In the genomic region with DNA sequence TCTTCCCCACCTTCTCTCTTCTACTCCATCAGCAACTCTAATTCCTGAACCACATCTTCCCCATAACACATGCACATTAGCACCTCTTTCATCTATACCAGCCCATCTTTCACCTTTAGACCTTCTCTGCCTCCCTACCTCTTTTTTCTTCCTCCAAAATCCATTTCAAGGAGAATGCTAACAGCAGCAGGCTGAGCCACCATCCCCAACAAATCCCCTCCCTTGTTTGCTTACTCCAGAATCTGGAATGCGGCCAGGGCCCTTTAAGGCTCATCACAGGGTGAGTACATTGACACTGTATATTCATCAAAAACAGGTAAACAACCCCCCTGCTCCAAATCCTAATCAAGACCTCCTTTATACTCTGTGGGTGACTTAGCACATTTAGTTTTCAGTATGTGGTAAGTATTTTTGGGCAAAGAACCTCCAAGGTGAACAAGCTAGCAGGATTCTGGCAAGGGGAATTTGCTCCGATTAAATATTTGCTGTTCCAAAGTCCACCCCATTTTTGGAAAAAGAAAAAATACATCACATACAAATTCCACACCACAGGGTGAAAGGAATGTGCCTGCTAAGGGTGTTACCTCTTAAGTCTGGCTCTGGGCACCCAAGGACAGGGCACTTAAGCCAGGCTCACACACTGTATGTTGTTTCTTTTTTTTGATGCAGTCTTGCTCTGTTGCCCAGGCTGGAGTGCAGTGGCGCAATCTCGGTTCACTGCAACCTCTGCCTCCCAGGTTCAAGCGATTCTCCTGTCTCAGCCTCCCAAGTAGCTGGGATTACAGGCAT, we compare ENCODE assay signal across 1 cellular context.
TF ChIP-seq lines count a peak whose summit lies in the region.

No MANE protein-coding gene starts in this region.

TF ChIP-seq in H1, 55 proteins besides CTCF, POLR2A, EP300 and RAD21:
- TF ChIP-seq NANOG (IDR thresholded peaks at IDR 0.05; ENCODE audit: insufficient read depth, low read depth, low read length, poor library complexity, severe bottlenecking) (no peak), CTBP2 (IDR thresholded peaks at IDR 0.05; ENCODE audit: borderline replicate concordance, insufficient read depth, insufficient read length, low read length) (no peak), GTF2F1 (IDR thresholded peaks at IDR 0.05; ENCODE audit: borderline replicate concordance, low read depth, low read length) (no peak), FOSL1 (IDR thresholded peaks at IDR 0.05; ENCODE audit: insufficient read depth, low read depth, low read length) (no peak), RBBP5 (IDR thresholded peaks at IDR 0.05; ENCODE audit: borderline replicate concordance, low read depth, low read length) (no peak), ASH2L (IDR thresholded peaks at IDR 0.05; ENCODE audit: low read length) (no peak), BRCA1 (IDR thresholded peaks at IDR 0.05; ENCODE audit: low read depth, low read length) (no peak; the same call in 1 of the 2 replicates), RXRA (IDR thresholded peaks at IDR 0.05; ENCODE audit: insufficient read depth, low read depth, low read length) (no peak), SP4 (IDR thresholded peaks at IDR 0.05; ENCODE audit: low read length) (no peak), CHD1 (IDR thresholded peaks at IDR 0.05; ENCODE audit: low read depth, low read length) (0 out of 2 replicates have a peak, but pooled peaks have one; percentile 52), JUND (IDR thresholded peaks at IDR 0.05; ENCODE audit: low read length) (no peak; the same call in 1 of the 2 replicates), CREB1 (IDR thresholded peaks at IDR 0.05) (no peak), CHD2 (IDR thresholded peaks at IDR 0.05; ENCODE audit: low read length) (0 out of 2 replicates have a peak, but pooled peaks have one; percentile 5), SP2 (IDR thresholded peaks at IDR 0.05; ENCODE audit: low read length) (no peak), YY1 (IDR thresholded peaks at IDR 0.05; ENCODE audit: low read depth, low read length) (peak; percentile 67; the same call in 1 of the 2 replicates), NRF1 (IDR thresholded peaks at IDR 0.05; ENCODE audit: low read depth, low read length) (no peak), TEAD4 (IDR thresholded peaks at IDR 0.05; ENCODE audit: low read depth, low read length) (peak; percentile 84), EGR1 (IDR thresholded peaks at IDR 0.05; ENCODE audit: borderline replicate concordance, low read depth, low read length) (no peak), BCL11A (IDR thresholded peaks at IDR 0.05; ENCODE audit: low read depth in 2 of 2, low read length in 2 of 2) (no peak), HDAC2 (IDR thresholded peaks at IDR 0.05; ENCODE audit: borderline replicate concordance in 1 of 2, low read depth in 2 of 2, low read length in 2 of 2) (peak in 1 of 2 experiments; percentile 40; a peak in 1 of 4 replicates), TAF7 (optimal IDR thresholded peaks at IDR 0.05; ENCODE audit: borderline replicate concordance, low read depth, low read length) (peak; percentile 32), PHF8 (conservative IDR thresholded peaks at IDR 0.05; ENCODE audit: low read depth, low read length) (no peak), POU5F1 (IDR thresholded peaks at IDR 0.05; ENCODE audit: low read depth, low read length) (no peak), KDM1A (IDR thresholded peaks at IDR 0.05; ENCODE audit: borderline replicate concordance, low read length) (no peak), TCF12 (IDR thresholded peaks at IDR 0.05; ENCODE audit: low read depth, low read length) (0 out of 2 replicates have a peak, but pooled peaks have one; percentile 58), ZNF274 (IDR thresholded peaks at IDR 0.05; ENCODE audit: borderline replicate concordance, extremely low read depth, low read length) (no peak), BACH1 (IDR thresholded peaks at IDR 0.05; ENCODE audit: low read length) (peak; percentile 67; the same call in 1 of the 2 replicates), SIN3A (conservative IDR thresholded peaks at IDR 0.05 in 1 of 2, IDR thresholded peaks at IDR 0.05 in 1 of 2; ENCODE audit: low read depth in 1 of 2, low read length in 2 of 2) (no peak), TBP (IDR thresholded peaks at IDR 0.05; ENCODE audit: low read depth, low read length) (0 out of 2 replicates have a peak, but pooled peaks have one; percentile 41), SRF (IDR thresholded peaks at IDR 0.05; ENCODE audit: low read depth, low read length) (no peak), SIRT6 (IDR thresholded peaks at IDR 0.05; ENCODE audit: low read length) (no peak), GABPA (IDR thresholded peaks at IDR 0.05; ENCODE audit: borderline replicate concordance, insufficient read depth, low read length) (no peak), RFX5 (IDR thresholded peaks at IDR 0.05; ENCODE audit: borderline replicate concordance, low read depth, low read length) (no peak), KDM5A (IDR thresholded peaks at IDR 0.05; ENCODE audit: low read length) (no peak), TAF1 (IDR thresholded peaks at IDR 0.05; ENCODE audit: low read depth, low read length) (no peak), CEBPB (IDR thresholded peaks at IDR 0.05; ENCODE audit: low read depth, low read length) (0 out of 2 replicates have a peak, but pooled peaks have one; percentile 9), JUN (IDR thresholded peaks at IDR 0.05; ENCODE audit: low read depth, low read length) (no peak), MAFK (IDR thresholded peaks at IDR 0.05; ENCODE audit: low read depth, low read length) (peak; percentile 56), EZH2 (IDR thresholded peaks at IDR 0.05; ENCODE audit: low read depth, low read length, severe bottlenecking) (no peak), HDAC6 (IDR thresholded peaks at IDR 0.05; ENCODE audit: low read depth, low read length) (no peak), POLR2AphosphoS5 (IDR thresholded peaks at IDR 0.05; ENCODE audit: low read depth, low read length) (peak; percentile 40; the same call in 1 of the 2 replicates), SIX5 (IDR thresholded peaks at IDR 0.05; ENCODE audit: low read depth, low read length) (no peak), CBX5 (IDR thresholded peaks at IDR 0.05; ENCODE audit: low read depth, low read length) (no peak), KDM4A (IDR thresholded peaks at IDR 0.05; ENCODE audit: low read depth, low read length, severe bottlenecking) (no peak), SUZ12 (IDR thresholded peaks at IDR 0.05; ENCODE audit: low read length) (no peak), SAP30 (IDR thresholded peaks at IDR 0.05; ENCODE audit: insufficient read depth, insufficient replicate concordance, low read length) (no peak), CBX8 (IDR thresholded peaks at IDR 0.05; ENCODE audit: borderline replicate concordance, low read depth, low read length) (no peak), RNF2 (IDR thresholded peaks at IDR 0.05; ENCODE audit: borderline replicate concordance, low read depth, low read length, missing control alignments, poor library complexity, severe bottlenecking) (no peak), SP1 (IDR thresholded peaks at IDR 0.05; ENCODE audit: low read depth, low read length) (0 out of 2 replicates have a peak, but pooled peaks have one; percentile 15)
- TF ChIP-seq, protein P1, sequence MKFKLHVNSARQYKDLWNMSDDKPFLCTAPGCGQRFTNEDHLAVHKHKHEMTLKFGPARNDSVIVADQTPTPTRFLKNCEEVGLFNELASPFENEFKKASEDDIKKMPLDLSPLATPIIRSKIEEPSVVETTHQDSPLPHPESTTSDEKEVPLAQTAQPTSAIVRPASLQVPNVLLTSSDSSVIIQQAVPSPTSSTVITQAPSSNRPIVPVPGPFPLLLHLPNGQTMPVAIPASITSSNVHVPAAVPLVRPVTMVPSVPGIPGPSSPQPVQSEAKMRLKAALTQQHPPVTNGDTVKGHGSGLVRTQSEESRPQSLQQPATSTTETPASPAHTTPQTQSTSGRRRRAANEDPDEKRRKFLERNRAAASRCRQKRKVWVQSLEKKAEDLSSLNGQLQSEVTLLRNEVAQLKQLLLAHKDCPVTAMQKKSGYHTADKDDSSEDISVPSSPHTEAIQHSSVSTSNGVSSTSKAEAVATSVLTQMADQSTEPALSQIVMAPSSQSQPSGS (IDR thresholded peaks at IDR 0.05; ENCODE audit: low read length) = no peak
- TF ChIP-seq, protein P2, sequence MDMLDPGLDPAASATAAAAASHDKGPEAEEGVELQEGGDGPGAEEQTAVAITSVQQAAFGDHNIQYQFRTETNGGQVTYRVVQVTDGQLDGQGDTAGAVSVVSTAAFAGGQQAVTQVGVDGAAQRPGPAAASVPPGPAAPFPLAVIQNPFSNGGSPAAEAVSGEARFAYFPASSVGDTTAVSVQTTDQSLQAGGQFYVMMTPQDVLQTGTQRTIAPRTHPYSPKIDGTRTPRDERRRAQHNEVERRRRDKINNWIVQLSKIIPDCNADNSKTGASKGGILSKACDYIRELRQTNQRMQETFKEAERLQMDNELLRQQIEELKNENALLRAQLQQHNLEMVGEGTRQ (IDR thresholded peaks at IDR 0.05; ENCODE audit: low read length) = no peak
- TF ChIP-seq, protein P3, sequence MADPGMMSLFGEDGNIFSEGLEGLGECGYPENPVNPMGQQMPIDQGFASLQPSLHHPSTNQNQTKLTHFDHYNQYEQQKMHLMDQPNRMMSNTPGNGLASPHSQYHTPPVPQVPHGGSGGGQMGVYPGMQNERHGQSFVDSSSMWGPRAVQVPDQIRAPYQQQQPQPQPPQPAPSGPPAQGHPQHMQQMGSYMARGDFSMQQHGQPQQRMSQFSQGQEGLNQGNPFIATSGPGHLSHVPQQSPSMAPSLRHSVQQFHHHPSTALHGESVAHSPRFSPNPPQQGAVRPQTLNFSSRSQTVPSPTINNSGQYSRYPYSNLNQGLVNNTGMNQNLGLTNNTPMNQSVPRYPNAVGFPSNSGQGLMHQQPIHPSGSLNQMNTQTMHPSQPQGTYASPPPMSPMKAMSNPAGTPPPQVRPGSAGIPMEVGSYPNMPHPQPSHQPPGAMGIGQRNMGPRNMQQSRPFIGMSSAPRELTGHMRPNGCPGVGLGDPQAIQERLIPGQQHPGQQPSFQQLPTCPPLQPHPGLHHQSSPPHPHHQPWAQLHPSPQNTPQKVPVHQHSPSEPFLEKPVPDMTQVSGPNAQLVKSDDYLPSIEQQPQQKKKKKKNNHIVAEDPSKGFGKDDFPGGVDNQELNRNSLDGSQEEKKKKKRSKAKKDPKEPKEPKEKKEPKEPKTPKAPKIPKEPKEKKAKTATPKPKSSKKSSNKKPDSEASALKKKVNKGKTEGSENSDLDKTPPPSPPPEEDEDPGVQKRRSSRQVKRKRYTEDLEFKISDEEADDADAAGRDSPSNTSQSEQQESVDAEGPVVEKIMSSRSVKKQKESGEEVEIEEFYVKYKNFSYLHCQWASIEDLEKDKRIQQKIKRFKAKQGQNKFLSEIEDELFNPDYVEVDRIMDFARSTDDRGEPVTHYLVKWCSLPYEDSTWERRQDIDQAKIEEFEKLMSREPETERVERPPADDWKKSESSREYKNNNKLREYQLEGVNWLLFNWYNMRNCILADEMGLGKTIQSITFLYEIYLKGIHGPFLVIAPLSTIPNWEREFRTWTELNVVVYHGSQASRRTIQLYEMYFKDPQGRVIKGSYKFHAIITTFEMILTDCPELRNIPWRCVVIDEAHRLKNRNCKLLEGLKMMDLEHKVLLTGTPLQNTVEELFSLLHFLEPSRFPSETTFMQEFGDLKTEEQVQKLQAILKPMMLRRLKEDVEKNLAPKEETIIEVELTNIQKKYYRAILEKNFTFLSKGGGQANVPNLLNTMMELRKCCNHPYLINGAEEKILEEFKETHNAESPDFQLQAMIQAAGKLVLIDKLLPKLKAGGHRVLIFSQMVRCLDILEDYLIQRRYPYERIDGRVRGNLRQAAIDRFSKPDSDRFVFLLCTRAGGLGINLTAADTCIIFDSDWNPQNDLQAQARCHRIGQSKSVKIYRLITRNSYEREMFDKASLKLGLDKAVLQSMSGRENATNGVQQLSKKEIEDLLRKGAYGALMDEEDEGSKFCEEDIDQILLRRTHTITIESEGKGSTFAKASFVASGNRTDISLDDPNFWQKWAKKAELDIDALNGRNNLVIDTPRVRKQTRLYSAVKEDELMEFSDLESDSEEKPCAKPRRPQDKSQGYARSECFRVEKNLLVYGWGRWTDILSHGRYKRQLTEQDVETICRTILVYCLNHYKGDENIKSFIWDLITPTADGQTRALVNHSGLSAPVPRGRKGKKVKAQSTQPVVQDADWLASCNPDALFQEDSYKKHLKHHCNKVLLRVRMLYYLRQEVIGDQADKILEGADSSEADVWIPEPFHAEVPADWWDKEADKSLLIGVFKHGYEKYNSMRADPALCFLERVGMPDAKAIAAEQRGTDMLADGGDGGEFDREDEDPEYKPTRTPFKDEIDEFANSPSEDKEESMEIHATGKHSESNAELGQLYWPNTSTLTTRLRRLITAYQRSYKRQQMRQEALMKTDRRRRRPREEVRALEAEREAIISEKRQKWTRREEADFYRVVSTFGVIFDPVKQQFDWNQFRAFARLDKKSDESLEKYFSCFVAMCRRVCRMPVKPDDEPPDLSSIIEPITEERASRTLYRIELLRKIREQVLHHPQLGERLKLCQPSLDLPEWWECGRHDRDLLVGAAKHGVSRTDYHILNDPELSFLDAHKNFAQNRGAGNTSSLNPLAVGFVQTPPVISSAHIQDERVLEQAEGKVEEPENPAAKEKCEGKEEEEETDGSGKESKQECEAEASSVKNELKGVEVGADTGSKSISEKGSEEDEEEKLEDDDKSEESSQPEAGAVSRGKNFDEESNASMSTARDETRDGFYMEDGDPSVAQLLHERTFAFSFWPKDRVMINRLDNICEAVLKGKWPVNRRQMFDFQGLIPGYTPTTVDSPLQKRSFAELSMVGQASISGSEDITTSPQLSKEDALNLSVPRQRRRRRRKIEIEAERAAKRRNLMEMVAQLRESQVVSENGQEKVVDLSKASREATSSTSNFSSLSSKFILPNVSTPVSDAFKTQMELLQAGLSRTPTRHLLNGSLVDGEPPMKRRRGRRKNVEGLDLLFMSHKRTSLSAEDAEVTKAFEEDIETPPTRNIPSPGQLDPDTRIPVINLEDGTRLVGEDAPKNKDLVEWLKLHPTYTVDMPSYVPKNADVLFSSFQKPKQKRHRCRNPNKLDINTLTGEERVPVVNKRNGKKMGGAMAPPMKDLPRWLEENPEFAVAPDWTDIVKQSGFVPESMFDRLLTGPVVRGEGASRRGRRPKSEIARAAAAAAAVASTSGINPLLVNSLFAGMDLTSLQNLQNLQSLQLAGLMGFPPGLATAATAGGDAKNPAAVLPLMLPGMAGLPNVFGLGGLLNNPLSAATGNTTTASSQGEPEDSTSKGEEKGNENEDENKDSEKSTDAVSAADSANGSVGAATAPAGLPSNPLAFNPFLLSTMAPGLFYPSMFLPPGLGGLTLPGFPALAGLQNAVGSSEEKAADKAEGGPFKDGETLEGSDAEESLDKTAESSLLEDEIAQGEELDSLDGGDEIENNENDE (IDR thresholded peaks at IDR 0.05; ENCODE audit: insufficient replicate concordance, low read length) = no peak
- TF ChIP-seq, protein P4, sequence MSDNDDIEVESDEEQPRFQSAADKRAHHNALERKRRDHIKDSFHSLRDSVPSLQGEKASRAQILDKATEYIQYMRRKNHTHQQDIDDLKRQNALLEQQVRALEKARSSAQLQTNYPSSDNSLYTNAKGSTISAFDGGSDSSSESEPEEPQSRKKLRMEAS (IDR thresholded peaks at IDR 0.05) = no peak
- TF ChIP-seq, protein P5, sequence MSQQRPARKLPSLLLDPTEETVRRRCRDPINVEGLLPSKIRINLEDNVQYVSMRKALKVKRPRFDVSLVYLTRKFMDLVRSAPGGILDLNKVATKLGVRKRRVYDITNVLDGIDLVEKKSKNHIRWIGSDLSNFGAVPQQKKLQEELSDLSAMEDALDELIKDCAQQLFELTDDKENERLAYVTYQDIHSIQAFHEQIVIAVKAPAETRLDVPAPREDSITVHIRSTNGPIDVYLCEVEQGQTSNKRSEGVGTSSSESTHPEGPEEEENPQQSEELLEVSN (IDR thresholded peaks at IDR 0.05) = no peak
- TF ChIP-seq, protein P6, sequence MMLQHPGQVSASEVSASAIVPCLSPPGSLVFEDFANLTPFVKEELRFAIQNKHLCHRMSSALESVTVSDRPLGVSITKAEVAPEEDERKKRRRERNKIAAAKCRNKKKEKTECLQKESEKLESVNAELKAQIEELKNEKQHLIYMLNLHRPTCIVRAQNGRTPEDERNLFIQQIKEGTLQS (IDR thresholded peaks at IDR 0.05; ENCODE audit: insufficient read depth, low read depth, low read length) = no peak
TF ChIP-seq in H1: peak in this region for 13.
